Comparison of ENCODE assay signal across 1 cellular context in genomic region chr5:140978260-140978659, GRCh38.
TF ChIP-seq lines count a peak whose summit lies in the region.

No MANE protein-coding gene starts in this region.

TF ChIP-seq in liver, 16 proteins besides CTCF, POLR2A, EP300 and RAD21 (continued from another document):
- peak; percentile 65 for TF ChIP-seq REST (IDR thresholded peaks at IDR 0.05)
- peak in 1 of 2 donors; percentile 19 for TF ChIP-seq RXRA (IDR thresholded peaks at IDR 0.05)
- no peak for TF ChIP-seq FOXA1 (IDR thresholded peaks at IDR 0.05)
- TF ChIP-seq YY1 (IDR thresholded peaks at IDR 0.05) = no peak
- peak in 1 of 2 donors; percentile 9 for TF ChIP-seq GABPA (IDR thresholded peaks at IDR 0.05 in 1 of 2, conservative IDR thresholded peaks at IDR 0.05 in 1 of 2)
- peak; percentile 61 for TF ChIP-seq NR2F2 (IDR thresholded peaks at IDR 0.05)
- TF ChIP-seq FOXA2 (IDR thresholded peaks at IDR 0.05) = no peak
- TF ChIP-seq EGR1 (IDR thresholded peaks at IDR 0.05; ENCODE audit: low read depth in 2 of 2) = no peak
